ENCODE assay signal across 10 cellular contexts in the genomic region with DNA sequence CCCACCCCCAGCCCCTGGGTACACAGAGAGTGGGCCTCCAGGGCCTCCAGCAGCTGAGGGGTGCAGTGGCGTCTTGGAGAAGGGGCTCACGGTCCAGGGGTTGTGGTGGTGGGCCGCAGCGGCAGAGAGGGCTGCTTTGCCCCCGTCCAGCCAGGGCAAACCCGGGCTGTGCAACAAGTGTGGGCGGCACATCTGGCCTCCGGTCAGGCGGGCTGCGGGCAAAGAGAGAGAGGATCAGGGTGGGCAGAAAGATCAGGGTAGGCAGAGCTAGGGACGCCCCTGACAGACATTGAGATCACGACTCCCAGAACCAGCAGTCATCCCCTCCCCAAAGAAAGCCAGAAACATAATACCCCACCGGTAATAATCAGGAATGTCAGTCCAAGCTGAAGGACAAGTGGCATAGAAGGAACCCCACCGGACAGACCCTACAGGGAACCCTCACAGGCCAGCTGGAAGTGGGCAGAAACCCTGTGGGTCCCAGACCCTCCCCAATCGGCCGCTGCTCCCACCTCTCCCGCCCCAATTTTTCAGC. TPM values are rescaled to one million over a fixed set of nuclear protein-coding genes. Genes with fewer than 3 reads are reported as not detected.
DNase-seq lines count a peak whose midpoint lies in the region; ATAC-seq and TF ChIP-seq lines count a peak whose summit lies in the region.
"Had no signal": no experiment of that assay in that cellular context is flagged by ENCODE, and none has a peak within 500 bp of the region (broad histone marks: within the 10 kb centered on the region; RNA-seq: fewer than 3 reads in every experiment).

No MANE protein-coding gene starts in this region.

- H3K4me1 Mint-ChIP-seq in chondrocyte (ENCODE audit: low read depth), result peaks cover 36% of the 10 kb centered on the region

- H3K9me3 ChIP-seq in A673 (ENCODE audit: low read depth, low read length, poor library complexity, severe bottlenecking) (no peaks in the 10 kb centered on the region), muscle layer of colon (ENCODE audit: low read length) (no peaks in the 10 kb centered on the region)

- H3K27ac Mint-ChIP-seq in chondrocyte (ENCODE audit: unreplicated experiment), result no peak overlapping the region

- peak overlapping the region; percentile 68 for H3K4me3 Mint-ChIP-seq in chondrocyte (ENCODE audit: unreplicated experiment)

- H3K27ac ChIP-seq in A673 (ENCODE audit: low read depth, low read length, poor library complexity, severe bottlenecking) (no peak overlapping the region), HL-60 (replicated peaks) (no peak overlapping the region), muscle layer of colon (ENCODE audit: low read depth, low read length) (no peak overlapping the region)

- CTCF ChIA-PET in A673 (lab: Charles Lee), result interaction anchor here (0.6 kb wide), 1 partner anchor 19 kb away, joined by 3 read pairs; a partner anchor contains a TSS

- no peaks in the 10 kb centered on the region for H3K9me3 Mint-ChIP-seq in chondrocyte (ENCODE audit: low read depth)

- H3K4me1 ChIP-seq in A673 (ENCODE audit: insufficient read depth, low read length, poor library complexity, severe bottlenecking), result peaks cover 14% of the 10 kb centered on the region
- peaks cover 42% of the 10 kb centered on the region for H3K4me1 ChIP-seq in muscle layer of colon (ENCODE audit: insufficient read depth, low read length)

- DNase-seq in A673 (ENCODE audit: low spot score) (no peak), HL-60 (ENCODE audit: low read depth in 1 of 2, low spot score in 1 of 2) (no peak), chondrocyte (ENCODE audit: low spot score) (no peak), NCI-H2227 treated with DMSO at 0.1 percent for 48 hours (lab: John Stamatoyannopoulos, UW) (no peak)
- DNase-seq: GOT3, hypothalamus had no signal

- ATAC-seq in HG03175 (IDR thresholded peaks at IDR 0.05; ENCODE audit: unreplicated experiment), result no peak
- ATAC-seq in HG02870 (IDR thresholded peaks at IDR 0.05; ENCODE audit: unreplicated experiment), result no peak
- no peak for ATAC-seq in GM18867 (IDR thresholded peaks at IDR 0.05; ENCODE audit: unreplicated experiment)

- H3K36me3 Mint-ChIP-seq in chondrocyte (ENCODE audit: low read depth), result no peaks in the 10 kb centered on the region

- intact Hi-C loops in A673 (cut with micrococcal nuclease; ENCODE audit: unreplicated experiment), result loop anchor here (5.0 kb wide), 1 partner anchor 314 kb away; no protein-coding TSS in a partner anchor

- H3K36me3 ChIP-seq in A673 (ENCODE audit: insufficient read depth, low read length, poor library complexity, severe bottlenecking) (peaks cover 3% of the 10 kb centered on the region), muscle layer of colon (ENCODE audit: insufficient read depth, low read length) (no peaks in the 10 kb centered on the region)

- POLR2A ChIA-PET in A673 (lab: Charles Lee; ENCODE audit: low non-redundant PET), result interaction anchor here (0.7 kb wide), 1 partner anchor 135 kb away, joined by 4 read pairs; no protein-coding TSS in a partner anchor

- no peak for TF ChIP-seq CTCF in A673 (conservative IDR thresholded peaks at IDR 0.05; ENCODE audit: low read depth, low read length)
- no peak for TF ChIP-seq CTCF in HL-60 (IDR thresholded peaks at IDR 0.05; ENCODE audit: insufficient read depth, low read length)
- no peak for TF ChIP-seq CTCF in chondrocyte (IDR thresholded peaks at IDR 0.05)

- no TSS peak for BruUV-seq in A673 (replicated peaks; lab: Mats Ljungman, UMichigan)

- H3K9ac ChIP-seq in muscle layer of colon (ENCODE audit: low read length), result no peak overlapping the region

- H3K4me3 ChIP-seq in A673 (ENCODE audit: low read depth, low read length, poor library complexity, severe bottlenecking) (peak overlapping the region; percentile 81), HL-60 (replicated peaks; ENCODE audit: insufficient read depth, low read length) (peak overlapping the region; percentile 65), muscle layer of colon (ENCODE audit: low read depth in 1 of 2, low read length in 2 of 2) (peak overlapping the region; percentile 63 to 87)

- peaks cover 69% of the 10 kb centered on the region for H3K27me3 Mint-ChIP-seq in chondrocyte (ENCODE audit: low read depth)

- no peaks in the 10 kb centered on the region for H3K27me3 ChIP-seq in A673 (replicated peaks; ENCODE audit: insufficient read depth, low read depth, low read length, poor library complexity)
- no peaks in the 10 kb centered on the region for H3K27me3 ChIP-seq in HL-60 (ENCODE audit: insufficient read depth, poor library complexity, severe bottlenecking)
- H3K27me3 ChIP-seq in muscle layer of colon (ENCODE audit: control insufficient read depth in 1 of 2, insufficient read depth in 2 of 2, low read length in 2 of 2), result peaks cover 94 to 100% of the 10 kb centered on the region in 2 donors

RNA-seq across cellular contexts. Expression of a gene that starts 6.8 kb away (rescaled TPM):
- total RNA-seq in A673 (2021) (14.2 and 19.4 TPM in 2 replicates), chondrocyte (0.10 to 0.44 TPM in 2 of 3 replicates, not detected in the other)

RNA-seq across cellular contexts. Expression of a gene that starts 19.5 kb away (rescaled TPM):
- total RNA-seq in A673 (2021) (not detected in 2 replicates), chondrocyte (not detected in 3 replicates)

Comparison
In these comparisons a context has a peak if more than half of its experiments do, and no peak if none do; other contexts are left out.
1. RNA of a gene that starts 6.8 kb away (total RNA-seq): 14.2 to 19.4 TPM in A673; 0.10 to 0.44 TPM in chondrocyte; every median in the first group is over 10 times any median in the second.
2. Peak in every context shown above with its lines, with median percentiles within 50 percentile points of each other: H3K4me3 ChIP-seq.